1 cellular context compared by ENCODE assay signal in genomic region chr7:151833213-151833651, GRCh38.
TF ChIP-seq lines count a peak whose summit lies in the region.

No MANE protein-coding gene starts in this region.

TF ChIP-seq in H1, 55 proteins besides CTCF, POLR2A, EP300 and RAD21 (continued from another document):
- TF ChIP-seq CHD1 (IDR thresholded peaks at IDR 0.05; ENCODE audit: low read depth, low read length) (no peak), CREB1 (IDR thresholded peaks at IDR 0.05) (no peak), BACH1 (IDR thresholded peaks at IDR 0.05; ENCODE audit: low read length) (no peak), CBX8 (IDR thresholded peaks at IDR 0.05; ENCODE audit: borderline replicate concordance, low read depth, low read length) (no peak), TCF12 (IDR thresholded peaks at IDR 0.05; ENCODE audit: low read depth, low read length) (no peak), SAP30 (IDR thresholded peaks at IDR 0.05; ENCODE audit: insufficient read depth, insufficient replicate concordance, low read length) (no peak), KDM1A (IDR thresholded peaks at IDR 0.05; ENCODE audit: borderline replicate concordance, low read length) (peak; percentile 59; the same call in 1 of the 2 replicates), HDAC2 (IDR thresholded peaks at IDR 0.05; ENCODE audit: borderline replicate concordance in 1 of 2, low read depth in 2 of 2, low read length in 2 of 2) (0 out of 4 replicates have a peak, but pooled peaks of 1 of the 2 experiments have one; percentile 50)
